ENCODE assay signal across 8 cellular contexts in the genomic region with DNA sequence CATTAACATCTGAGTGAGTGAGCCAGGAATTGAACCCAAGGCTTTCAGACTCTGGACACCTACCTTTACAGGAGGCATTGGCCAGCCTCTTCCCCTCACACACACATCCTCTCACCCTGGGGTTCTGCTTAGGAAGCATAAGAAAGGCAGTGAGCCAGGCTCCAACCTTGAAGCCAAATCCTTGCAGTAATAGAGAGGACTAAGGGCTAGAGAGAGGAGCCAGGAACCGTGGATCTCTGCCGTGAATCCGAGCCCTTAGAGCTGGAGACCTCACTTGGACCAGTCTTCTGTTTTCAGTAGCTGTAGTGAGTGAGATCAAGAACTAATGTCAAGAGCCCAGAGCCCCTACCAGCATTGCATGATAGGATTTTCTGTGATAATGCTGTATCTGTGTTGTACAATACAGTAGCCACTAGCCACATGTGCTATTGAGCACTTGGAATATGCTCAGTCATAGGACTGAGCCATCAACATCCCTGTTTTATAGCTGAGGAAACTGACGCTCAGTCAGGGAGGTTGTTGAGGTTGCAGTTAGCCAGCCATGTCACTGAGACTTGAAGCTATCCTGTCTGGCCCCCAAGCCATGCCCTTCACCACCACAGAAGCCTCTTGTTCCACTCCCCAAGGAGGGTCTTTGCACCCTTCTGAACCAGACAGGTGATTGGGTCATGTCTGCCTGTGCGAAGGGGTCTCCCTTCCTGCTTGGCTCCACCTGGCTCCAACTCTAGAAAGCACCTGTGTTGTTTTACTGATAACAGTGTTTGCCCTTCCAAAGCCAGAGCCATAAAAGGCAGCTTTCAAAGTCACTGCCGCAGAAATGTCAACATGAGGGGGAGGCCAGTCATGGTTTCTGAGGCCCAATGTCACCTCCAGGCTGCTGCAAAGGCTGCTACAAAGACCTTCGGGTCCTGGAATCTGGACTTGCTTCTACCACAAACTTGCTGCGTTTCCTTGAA.
A peak's percentile ranks its signal among the peaks of the same experiment; 100 is the strongest.
DNase-seq lines count a peak whose midpoint lies in the region; ATAC-seq, FAIRE-seq and TF ChIP-seq lines count a peak whose summit lies in the region.

No MANE protein-coding gene starts in this region.

- no peak for FAIRE-seq in D721Med (lab: Jason Lieb, UNC)

- H4K20me1 ChIP-seq in BLaER1: no peaks in the 10 kb centered on the region

- no peaks in the 10 kb centered on the region for H3K27me3 ChIP-seq in BLaER1

- H3K4me2 ChIP-seq in BLaER1: peak overlapping the region; percentile 5; the same call in 1 of the 2 replicates

- no peak for TF ChIP-seq CTCF in NB4 (IDR thresholded peaks at IDR 0.05; ENCODE audit: low read depth, low read length)
- no peak for TF ChIP-seq CTCF in D721Med (IDR thresholded peaks at IDR 0.05; ENCODE audit: insufficient read depth, missing control alignments)

- H3K9me3 Mint-ChIP-seq in activated naive CD8-positive, alpha-beta T cell treated with anti-CD3 and anti-CD28 coated beads, Interleukin-2, amount 50 U/mL, for 24 hours: no peaks in the 10 kb centered on the region

- no peaks in the 10 kb centered on the region for H3K27me3 Mint-ChIP-seq in activated naive CD8-positive, alpha-beta T cell treated with anti-CD3 and anti-CD28 coated beads, Interleukin-2, amount 50 U/mL, for 24 hours

- peak; percentile 41 for ATAC-seq in activated naive CD8-positive, alpha-beta T cell treated with anti-CD3 and anti-CD28 coated beads, Interleukin-2, amount 50 U/mL, for 24 hours
- ATAC-seq in HG03520 (IDR thresholded peaks at IDR 0.05; ENCODE audit: unreplicated experiment) (no peak), HG03039 (IDR thresholded peaks at IDR 0.05; ENCODE audit: unreplicated experiment) (no peak), GM19035 (IDR thresholded peaks at IDR 0.05; ENCODE audit: unreplicated experiment) (no peak)

- H3K4me3 ChIP-seq in BLaER1 (no peak overlapping the region), NB4 (ENCODE audit: low read depth, low read length) (no peak overlapping the region)

- H3K36me3 ChIP-seq in BLaER1: no peaks in the 10 kb centered on the region

- peaks cover 10% of the 10 kb centered on the region; the same call in 1 of the 2 replicates for H3K4me1 ChIP-seq in BLaER1

- H3K36me3 Mint-ChIP-seq in activated naive CD8-positive, alpha-beta T cell treated with anti-CD3 and anti-CD28 coated beads, Interleukin-2, amount 50 U/mL, for 24 hours (ENCODE audit: low read depth): no peaks in the 10 kb centered on the region

- DNase-seq in NB4 (ENCODE audit: low read depth) (peak; percentile 75), midbrain (lab: John Stamatoyannopoulos, UW) (peak; percentile 34), D721Med (ENCODE audit: insufficient read length, low spot score) (no peak)
- peak; percentile 25 for DNase-seq in activated naive CD8-positive, alpha-beta T cell treated with anti-CD3 and anti-CD28 coated beads, Interleukin-2, amount 50 U/mL, for 24 hours

- no peak overlapping the region for H3K27ac ChIP-seq in BLaER1

- H3K4me3 Mint-ChIP-seq in activated naive CD8-positive, alpha-beta T cell treated with anti-CD3 and anti-CD28 coated beads, Interleukin-2, amount 50 U/mL, for 24 hours: no peak overlapping the region

- H3K9ac ChIP-seq in BLaER1: no peak overlapping the region

- TF ChIP-seq POLR2A in NB4 (IDR thresholded peaks at IDR 0.05; ENCODE audit: extremely low read depth, insufficient read length): no peak

- H3K9me3 ChIP-seq in BLaER1: no peaks in the 10 kb centered on the region

- H3K27ac Mint-ChIP-seq in activated naive CD8-positive, alpha-beta T cell treated with anti-CD3 and anti-CD28 coated beads, Interleukin-2, amount 50 U/mL, for 24 hours: no peak overlapping the region

- H3K4me1 Mint-ChIP-seq in activated naive CD8-positive, alpha-beta T cell treated with anti-CD3 and anti-CD28 coated beads, Interleukin-2, amount 50 U/mL, for 24 hours: peaks cover 38% of the 10 kb centered on the region
